ENCODE assay signal across 9 cellular contexts in genomic region chr21:34983680-34984086, GRCh38.
DNase-seq lines count a peak whose midpoint lies in the region; ATAC-seq and TF ChIP-seq lines count a peak whose summit lies in the region.
"Had no signal": no experiment of that assay in that cellular context is flagged by ENCODE, and none has a peak within 500 bp of the region (broad histone marks: within the 10 kb centered on the region; RNA-seq: fewer than 3 reads in every experiment).

No MANE protein-coding gene starts in this region.

- no peak for TF ChIP-seq POLR2A in tibial nerve (IDR thresholded peaks at IDR 0.05)

- H3K27me3 ChIP-seq in tibial nerve = no peaks in the 10 kb centered on the region

- ATAC-seq in memory B cell (ENCODE audit: low read depth) (no peak), HG03354 (IDR thresholded peaks at IDR 0.05; ENCODE audit: poor library complexity, severe bottlenecking, unreplicated experiment) (no peak)

- no peak for TF ChIP-seq EP300 in tibial nerve (IDR thresholded peaks at IDR 0.05)

- H3K27ac Mint-ChIP-seq in memory B cell = peak overlapping the region; percentile 4

- peaks cover 25% of the 10 kb centered on the region for H3K36me3 Mint-ChIP-seq in memory B cell

- no peaks in the 10 kb centered on the region for H3K9me3 ChIP-seq in tibial nerve
- H3K9me3 ChIP-seq: thoracic aorta had no signal

- no peak overlapping the region for H3K4me3 ChIP-seq in tibial nerve
- H3K4me3 ChIP-seq: thoracic aorta had no signal

- H3K9me3 Mint-ChIP-seq in memory B cell = no peaks in the 10 kb centered on the region

- H3K4me3 Mint-ChIP-seq in memory B cell = peak overlapping the region; percentile 35

- no peaks in the 10 kb centered on the region for H3K27me3 Mint-ChIP-seq in memory B cell

- H3K4me1 ChIP-seq in tibial nerve = peaks cover 0 to 10% (median 0%) of the 10 kb centered on the region in 4 donors

- DNase-seq in AG08395 (ENCODE audit: low spot score) (peak; percentile 50), M059J (ENCODE audit: low read depth) (peak; percentile 97), memory B cell (ENCODE audit: low spot score in 2 of 2) (no peak), amygdala (lab: John Stamatoyannopoulos, UW) (no peak), tibial nerve (ENCODE audit: low spot score in 2 of 2) (no peak), NCI-H748 treated with DMSO at 0.1 percent for 48 hours (lab: John Stamatoyannopoulos, UW) (no peak)
- DNase-seq in activated CD8-positive, alpha-beta memory T cell treated with anti-CD3 and anti-CD28 coated beads, Interleukin-2, amount 50 U/mL, for 24 hours (ENCODE audit: extremely low read depth) = peak; percentile 47

- TF ChIP-seq CTCF in tibial nerve (IDR thresholded peaks at IDR 0.05) = no peak

- no peak overlapping the region for H3K27ac ChIP-seq in tibial nerve
- H3K27ac ChIP-seq: thoracic aorta had no signal

- no peaks in the 10 kb centered on the region for H3K36me3 ChIP-seq in tibial nerve
- H3K36me3 ChIP-seq: thoracic aorta had no signal

- H3K4me1 Mint-ChIP-seq in memory B cell = peaks cover 43% of the 10 kb centered on the region

Comparison
In these comparisons a context has a peak if more than half of its experiments do, and no peak if none do; other contexts are left out.
1. DNase-seq: peak in AG08395 (single experiment), M059J (single experiment) and activated CD8-positive, alpha-beta memory T cell treated with anti-CD3 and anti-CD28 coated beads, Interleukin-2, amount 50 U/mL, for 24 hours (single experiment); none in memory B cell (0 of 2), amygdala (0 of 56), tibial nerve (0 of 2) and NCI-H748 treated with DMSO at 0.1 percent for 48 hours (single experiment).